In genomic region chr11:133977067-133977681, GRCh38 we compare ENCODE assay signal across 13 cellular contexts. TPM values are rescaled to one million over a fixed set of nuclear protein-coding genes. Genes with fewer than 3 reads are reported as not detected.
DNase-seq lines count a peak whose midpoint lies in the region; ATAC-seq and TF ChIP-seq lines count a peak whose summit lies in the region.
"Had no signal": no experiment of that assay in that cellular context is flagged by ENCODE, and none has a peak within 500 bp of the region (broad histone marks: within the 10 kb centered on the region; RNA-seq: fewer than 3 reads in every experiment).

No MANE protein-coding gene starts in this region.

- H3K4me3 ChIP-seq in Caco-2 (ENCODE audit: low read depth, low read length): no peak overlapping the region
- H3K4me3 ChIP-seq in gastrocnemius medialis: no peak overlapping the region
- H3K4me3 ChIP-seq: lung, upper lobe of left lung had no signal

- H3K4me1 ChIP-seq in Caco-2: no peaks in the 10 kb centered on the region
- peaks cover 0 to 5% of the 10 kb centered on the region in 2 donors for H3K4me1 ChIP-seq in gastrocnemius medialis
- H3K4me1 ChIP-seq: upper lobe of left lung had no signal

- peak overlapping the region in 1 of 2 donors; percentile 5 for H3K4me3 Mint-ChIP-seq in stimulated activated naive CD8-positive, alpha-beta T cell treated with anti-CD3 and anti-CD28 coated beads, Interleukin-15, amount 100 ng/mL, for 72 hours
- no peak overlapping the region for H3K4me3 Mint-ChIP-seq in Caco-2 (ENCODE audit: unreplicated experiment)
- H3K4me3 Mint-ChIP-seq: activated naive CD4-positive, alpha-beta T cell treated with anti-CD3 and anti-CD28 coated beads, Interleukin-2, amount 50 U/mL, for 24 hours; WTC11 had no signal

- no TSS peak for BruUV-seq in Caco-2 (replicated peaks; lab: Mats Ljungman, UMichigan)

- H3K27me3 ChIP-seq in Caco-2 (replicated peaks; ENCODE audit: control insufficient read depth, insufficient read depth, low read length) (peaks cover 6% of the 10 kb centered on the region), gastrocnemius medialis (no peaks in the 10 kb centered on the region)
- H3K27me3 ChIP-seq: upper lobe of left lung had no signal

- in situ Hi-C loops in gastrocnemius medialis (cut with MboI; ENCODE audit: low sequenced_read_pairs in 4 of 4): no loop called here

- H3K36me3 Mint-ChIP-seq in Caco-2 (ENCODE audit: insufficient read depth, unreplicated experiment): no peaks in the 10 kb centered on the region
- H3K36me3 Mint-ChIP-seq: activated naive CD4-positive, alpha-beta T cell treated with anti-CD3 and anti-CD28 coated beads, Interleukin-2, amount 50 U/mL, for 24 hours; WTC11 had no signal

- ATAC-seq in stimulated activated naive CD8-positive, alpha-beta T cell treated with anti-CD3 and anti-CD28 coated beads, Interleukin-15, amount 100 ng/mL, for 72 hours: peak; percentile 82
- ATAC-seq in stimulated activated naive CD8-positive, alpha-beta T cell treated with anti-CD3 and anti-CD28 coated beads, Interleukin-15, Interleukin-2, amounts not matched to agents 100 U/mL and 50 U/mL, for 24 hours: no peak
- ATAC-seq in GM21717 (IDR thresholded peaks at IDR 0.05; ENCODE audit: unreplicated experiment) (peak; percentile 98), HG03159 (IDR thresholded peaks at IDR 0.05; ENCODE audit: unreplicated experiment) (peak; percentile 99), gastrocnemius medialis (no peak)
- ATAC-seq: WTC11 had no signal

- no peaks in the 10 kb centered on the region for H3K36me3 ChIP-seq in Caco-2 (ENCODE audit: control insufficient read depth, insufficient read depth, low read length)
- H3K36me3 ChIP-seq in gastrocnemius medialis: no peaks in the 10 kb centered on the region
- H3K36me3 ChIP-seq: upper lobe of left lung had no signal

- CTCF ChIA-PET in Caco-2 (lab: Charles Lee): no interaction called here

- intact Hi-C loops in Caco-2 (cut with micrococcal nuclease; ENCODE audit: unreplicated experiment): no loop called here
- intact Hi-C loops in gastrocnemius medialis (cut with DNase I; ENCODE audit: low total_unique reads): no loop called here

- H3K27ac ChIP-seq in gastrocnemius medialis: no peak overlapping the region
- H3K27ac ChIP-seq: upper lobe of left lung had no signal

- no peaks in the 10 kb centered on the region for H3K9me3 Mint-ChIP-seq in stimulated activated naive CD8-positive, alpha-beta T cell treated with anti-CD3 and anti-CD28 coated beads, Interleukin-15, amount 100 ng/mL, for 72 hours
- no peaks in the 10 kb centered on the region for H3K9me3 Mint-ChIP-seq in Caco-2 (ENCODE audit: unreplicated experiment)
- H3K9me3 Mint-ChIP-seq: activated naive CD4-positive, alpha-beta T cell treated with anti-CD3 and anti-CD28 coated beads, Interleukin-2, amount 50 U/mL, for 24 hours; WTC11 had no signal

- TF ChIP-seq POLR2A in gastrocnemius medialis (IDR thresholded peaks at IDR 0.05): no peak

- POLR2A ChIA-PET in Caco-2 (lab: Charles Lee): no interaction called here

- H3K4me1 Mint-ChIP-seq in stimulated activated naive CD8-positive, alpha-beta T cell treated with anti-CD3 and anti-CD28 coated beads, Interleukin-15, amount 100 ng/mL, for 72 hours: peaks cover 16% of the 10 kb centered on the region
- H3K4me1 Mint-ChIP-seq in Caco-2 (ENCODE audit: low read depth, unreplicated experiment): no peaks in the 10 kb centered on the region
- H3K4me1 Mint-ChIP-seq: activated naive CD4-positive, alpha-beta T cell treated with anti-CD3 and anti-CD28 coated beads, Interleukin-2, amount 50 U/mL, for 24 hours; WTC11 had no signal

- H3K27ac Mint-ChIP-seq in stimulated activated naive CD8-positive, alpha-beta T cell treated with anti-CD3 and anti-CD28 coated beads, Interleukin-15, amount 100 ng/mL, for 72 hours: no peak overlapping the region
- H3K27ac Mint-ChIP-seq in Caco-2 (ENCODE audit: unreplicated experiment): no peak overlapping the region
- H3K27ac Mint-ChIP-seq: activated naive CD4-positive, alpha-beta T cell treated with anti-CD3 and anti-CD28 coated beads, Interleukin-2, amount 50 U/mL, for 24 hours; WTC11 had no signal

- DNase-seq in stimulated activated naive CD8-positive, alpha-beta T cell treated with anti-CD3 and anti-CD28 coated beads, Interleukin-15, amount 100 ng/mL, for 72 hours: no peak
- DNase-seq in stimulated activated naive CD8-positive, alpha-beta T cell treated with anti-CD3 and anti-CD28 coated beads, Interleukin-15, Interleukin-2, amounts not matched to agents 100 U/mL and 50 U/mL, for 24 hours: no peak
- DNase-seq in NK-92 treated with Interleukin-12 subunit alpha and Interleukin-12 subunit beta, amount 100 ng/mL, for 24 hours (lab: John Stamatoyannopoulos, UW): no peak
- DNase-seq in Caco-2 (no peak), gastrocnemius medialis (no peak)
- DNase-seq in stimulated activated CD4-positive, alpha-beta T cell treated with anti-CD3 and anti-CD28 coated beads, Interleukin-2, amount 100 ng/mL, for 24 hours: no peak
- DNase-seq: dermis blood vessel endothelial cell, upper lobe of left lung had no signal

- H3K9me3 ChIP-seq in Caco-2 (no peaks in the 10 kb centered on the region), gastrocnemius medialis (no peaks in the 10 kb centered on the region)
- H3K9me3 ChIP-seq: upper lobe of left lung had no signal

- TF ChIP-seq CTCF in Caco-2 (IDR thresholded peaks at IDR 0.05; ENCODE audit: insufficient read depth in 1 of 2, low read depth in 1 of 2, low read length in 1 of 2, severe bottlenecking in 1 of 2, unreplicated experiment in 1 of 2) (no peak), gastrocnemius medialis (IDR thresholded peaks at IDR 0.05 in 4 of 5, conservative IDR thresholded peaks at IDR 0.05 in 1 of 5) (no peak)

- H3K27me3 Mint-ChIP-seq in stimulated activated naive CD8-positive, alpha-beta T cell treated with anti-CD3 and anti-CD28 coated beads, Interleukin-15, amount 100 ng/mL, for 72 hours: peaks cover 29% of the 10 kb centered on the region
- H3K27me3 Mint-ChIP-seq in Caco-2 (ENCODE audit: insufficient read depth, unreplicated experiment): peaks cover 60% of the 10 kb centered on the region
- H3K27me3 Mint-ChIP-seq: activated naive CD4-positive, alpha-beta T cell treated with anti-CD3 and anti-CD28 coated beads, Interleukin-2, amount 50 U/mL, for 24 hours had no signal

RNA-seq across cellular contexts. Expression of gene IGSF9B, which starts 20.4 kb away (rescaled TPM):
- 4.2 and 4.3 TPM in 2 replicates for total RNA-seq in Caco-2 (2022)
- total RNA-seq in gastrocnemius medialis: 1 to 10 TPM in 2 of 4 donors, under 1 TPM in 2; 0.07 to 2.5 (median 1.4) TPM

Comparison
In these comparisons a context has a peak if more than half of its experiments do, and no peak if none do; other contexts are left out.
1. ATAC-seq: peak in stimulated activated naive CD8-positive, alpha-beta T cell treated with anti-CD3 and anti-CD28 coated beads, Interleukin-15, amount 100 ng/mL, for 72 hours (single experiment), GM21717 (single experiment) and HG03159 (single experiment); none in stimulated activated naive CD8-positive, alpha-beta T cell treated with anti-CD3 and anti-CD28 coated beads, Interleukin-15, Interleukin-2, amounts not matched to agents 100 U/mL and 50 U/mL, for 24 hours (single experiment) and gastrocnemius medialis (0 of 2).